In genomic region chr16:70120398-70120797, GRCh38 we compare ENCODE assay signal across 3 cellular contexts. TPM values are rescaled to one million over a fixed set of nuclear protein-coding genes. Genes with fewer than 3 reads are reported as not detected.
"Had no signal": no experiment of that assay in that cellular context is flagged by ENCODE, and none has a peak within 500 bp of the region (broad histone marks: within the 10 kb centered on the region; RNA-seq: fewer than 3 reads in every experiment).

No MANE protein-coding gene starts in this region.

RNA-seq across cellular contexts. Expression of gene CLEC18C, which starts 53.2 kb away (rescaled TPM):
- total RNA-seq: H4, IMR-90 had no signal
- polyA plus RNA-seq: GM23248 had no signal
